1 cellular context compared by ENCODE assay signal in the genomic region with DNA sequence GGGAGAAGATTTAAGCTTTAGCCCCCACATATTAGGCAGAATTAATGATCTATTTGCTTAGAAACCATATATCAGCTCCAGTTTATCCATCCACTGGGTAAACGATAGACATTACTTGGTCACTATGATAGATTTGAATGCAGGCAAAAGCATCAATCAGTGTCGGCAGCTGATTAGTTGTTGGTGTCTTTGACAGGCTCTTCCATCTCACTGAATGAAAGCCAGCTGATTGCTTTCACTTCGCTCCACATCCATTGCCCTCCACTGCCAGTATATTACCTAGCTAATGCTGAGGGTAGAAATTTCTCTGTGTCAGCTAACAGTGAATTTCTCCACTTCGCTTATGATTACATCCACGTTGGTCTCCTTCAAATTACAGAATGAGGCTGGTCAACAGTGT.
TF ChIP-seq lines count a peak whose summit lies in the region.

No MANE protein-coding gene starts in this region.

TF ChIP-seq in GM23338, 12 proteins besides CTCF, POLR2A, EP300 and RAD21 (continued from another document):
- no peak for TF ChIP-seq ZNF462 (CRISPR knock-in tag; IDR thresholded peaks at IDR 0.05)
TF ChIP-seq in GM23338: peak in this region for 0.
